Comparison of ENCODE assay signal across 24 cellular contexts in genomic region chrX:82134378-82134777, GRCh38.
"Had no signal": no experiment of that assay in that cellular context is flagged by ENCODE, and none has a peak within 500 bp of the region (broad histone marks: within the 10 kb centered on the region; RNA-seq: fewer than 3 reads in every experiment).

No MANE protein-coding gene starts in this region.

- H3K27ac Mint-ChIP-seq: activated CD4-positive, alpha-beta T cell treated with anti-CD3 and anti-CD28 coated beads, Interleukin-2, amount 10 ng/mL, durations not matched to agents 7 days and 5 days; activated naive CD4-positive, alpha-beta T cell treated with anti-CD3 and anti-CD28 coated beads, Interleukin-2, amount 50 U/mL, for 72 hours; activated T-cell treated with anti-CD3 and anti-CD28 coated beads, Interleukin-2, amount 50 U/mL, for 72 hours; progenitor cell of endocrine pancreas; T-helper 17 cell had no signal

- H3K36me3 Mint-ChIP-seq: activated naive CD4-positive, alpha-beta T cell treated with anti-CD3 and anti-CD28 coated beads, Interleukin-2, amount 50 U/mL, for 72 hours had no signal

- H3K36me3 ChIP-seq: brain microvascular endothelial cell, colonic mucosa, esophagus squamous epithelium, heart right ventricle, left lung, upper lobe of left lung had no signal

- H3K4me3 ChIP-seq: colonic mucosa, dorsolateral prefrontal cortex, esophagus squamous epithelium, heart right ventricle, left lung, lung, SK-N-MC, upper lobe of left lung had no signal

- H3K9me3 ChIP-seq: colonic mucosa had no signal

- H3K4me3 Mint-ChIP-seq: activated CD4-positive, alpha-beta T cell treated with anti-CD3 and anti-CD28 coated beads, Interleukin-2, amount 10 ng/mL, durations not matched to agents 7 days and 5 days; activated T-cell treated with anti-CD3 and anti-CD28 coated beads, Interleukin-2, amount 50 U/mL, for 72 hours; T-helper 17 cell had no signal

- H3K4me1 Mint-ChIP-seq: T-helper 17 cell had no signal

- DNase-seq: activated CD4-positive, alpha-beta T cell treated with anti-CD3 and anti-CD28 coated beads, Interleukin-2, amount 10 ng/mL, durations not matched to agents 7 days and 5 days; activated effector memory CD4-positive, alpha-beta T cell treated with Interleukin-2 at 50 U/mL for 16 hours; activated T-cell treated with anti-CD3 and anti-CD28 coated beads, Interleukin-2, amount 50 U/mL, for 72 hours; aorta; brain microvascular endothelial cell; central memory CD4-positive, alpha-beta T cell; colonic mucosa; dorsolateral prefrontal cortex; esophagus squamous epithelium; heart right ventricle; left lung; naive thymus-derived CD8-positive, alpha-beta T cell; stimulated activated CD4-positive, alpha-beta T cell treated with anti-CD3 and anti-CD28 coated beads, Interleukin-12 subunit alpha, Interleukin-12 subunit beta, amount 100 ng/mL, for 4 hours; stimulated activated CD4-positive, alpha-beta T cell treated with anti-CD3 and anti-CD28 coated beads, Interleukin-4, amount 100 ng/mL, for 4 hours; stimulated activated naive CD8-positive, alpha-beta T cell treated with anti-CD3 and anti-CD28 coated beads, Interleukin-15, Interleukin-2, amounts not matched to agents 100 U/mL and 50 U/mL, for 24 hours; SW 1271; T-helper 17 cell; upper lobe of left lung had no signal

- ATAC-seq: activated CD4-positive, CD25-positive, alpha-beta regulatory T cell treated with anti-CD3 and anti-CD28 coated beads, Interleukin-2, amount 50 U/mL, for 24 hours; activated naive CD4-positive, alpha-beta T cell treated with anti-CD3 and anti-CD28 coated beads, Interleukin-2, amount 50 U/mL, for 72 hours; activated T-cell treated with anti-CD3 and anti-CD28 coated beads, Interleukin-2, amount 50 U/mL, for 72 hours; heart right ventricle; left lung; naive thymus-derived CD8-positive, alpha-beta T cell; stimulated activated naive CD8-positive, alpha-beta T cell treated with anti-CD3 and anti-CD28 coated beads, Interleukin-15, Interleukin-2, amounts not matched to agents 100 U/mL and 50 U/mL, for 24 hours; T-helper 17 cell had no signal

- H3K27me3 Mint-ChIP-seq: activated CD4-positive, alpha-beta T cell treated with anti-CD3 and anti-CD28 coated beads, Interleukin-2, amount 10 ng/mL, durations not matched to agents 7 days and 5 days; naive thymus-derived CD8-positive, alpha-beta T cell; progenitor cell of endocrine pancreas; T-helper 17 cell had no signal

- H3K27ac ChIP-seq: brain microvascular endothelial cell, colonic mucosa, dorsolateral prefrontal cortex, esophagus squamous epithelium, heart right ventricle, left lung, SK-N-MC, upper lobe of left lung, VCaP had no signal

- H3K4me1 ChIP-seq: colonic mucosa, esophagus squamous epithelium, heart right ventricle, left lung, upper lobe of left lung had no signal

- H3K27me3 ChIP-seq: brain microvascular endothelial cell, colonic mucosa, esophagus squamous epithelium, heart right ventricle, left lung, upper lobe of left lung had no signal
